Comparison of ENCODE assay signal across 15 cellular contexts in the genomic region with DNA sequence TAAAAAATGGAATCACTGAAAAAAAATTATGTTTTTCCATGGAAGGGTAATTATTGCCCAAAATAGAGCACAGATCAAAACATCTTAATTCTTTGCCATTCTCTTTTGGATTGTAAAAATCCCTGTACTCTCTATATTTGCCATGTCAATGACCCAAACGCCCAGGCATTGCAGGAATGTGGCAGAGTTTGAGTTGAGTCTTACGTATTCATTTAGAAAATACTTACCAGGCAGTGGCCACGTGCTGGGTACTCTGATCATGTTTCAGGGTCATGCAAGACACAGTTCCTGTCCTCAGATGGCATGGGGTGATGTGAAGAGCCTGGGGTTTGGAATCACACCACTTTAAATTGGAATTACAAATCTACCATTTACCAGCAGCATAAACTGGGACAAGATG.
DNase-seq lines count a peak whose midpoint lies in the region; ATAC-seq and TF ChIP-seq lines count a peak whose summit lies in the region.
"Had no signal": no experiment of that assay in that cellular context is flagged by ENCODE, and none has a peak within 500 bp of the region (broad histone marks: within the 10 kb centered on the region; RNA-seq: fewer than 3 reads in every experiment).

No MANE protein-coding gene starts in this region.

- WGBS in endodermal cell (ENCODE audit: insufficient coverage in 1 of 2, insufficient read length in 1 of 2), 2 experiments, result 0 to 40% methylated on average over 1 to 3 of the region's 3 CpGs

- H3K4me3 Mint-ChIP-seq in Calu3 (ENCODE audit: low read depth, unreplicated experiment), result no peak overlapping the region
- H3K4me3 Mint-ChIP-seq in endodermal cell, result no peak overlapping the region
- H3K4me3 Mint-ChIP-seq: CD4-positive, alpha-beta T cell had no signal

- TF ChIP-seq CTCF in Calu3 (IDR thresholded peaks at IDR 0.05; ENCODE audit: unreplicated experiment) (no peak), endodermal cell (conservative IDR thresholded peaks at IDR 0.05) (no peak)

- no peaks in the 10 kb centered on the region for H3K27me3 ChIP-seq in MG63
- no peaks in the 10 kb centered on the region for H3K27me3 ChIP-seq in endodermal cell (ENCODE audit: control insufficient read depth, insufficient read depth, low read length, poor library complexity, severe bottlenecking)
- H3K27me3 ChIP-seq: upper lobe of left lung had no signal

- H3K27ac ChIP-seq in endodermal cell (ENCODE audit: low read depth, low read length), result peak overlapping the region; percentile 63
- H3K27ac ChIP-seq: pancreas, upper lobe of left lung had no signal

- H3K4me1 ChIP-seq in endodermal cell (ENCODE audit: control insufficient read depth, insufficient read depth, low read length), result peaks cover 32% of the 10 kb centered on the region
- H3K4me1 ChIP-seq: pancreas, upper lobe of left lung had no signal

- peaks cover 82% of the 10 kb centered on the region for H3K27me3 Mint-ChIP-seq in Calu3 (ENCODE audit: unreplicated experiment)
- peaks cover 5% of the 10 kb centered on the region for H3K27me3 Mint-ChIP-seq in endodermal cell (ENCODE audit: insufficient read depth)

- intact Hi-C loops in Calu3 (cut with micrococcal nuclease; ENCODE audit: unreplicated experiment), result no loop called here

- H3K36me3 ChIP-seq in MG63 (no peaks in the 10 kb centered on the region), endodermal cell (ENCODE audit: control insufficient read depth, insufficient read depth, low read length) (no peaks in the 10 kb centered on the region)
- H3K36me3 ChIP-seq: pancreas, upper lobe of left lung had no signal

- no peaks in the 10 kb centered on the region for H3K36me3 Mint-ChIP-seq in Calu3 (ENCODE audit: insufficient read depth, unreplicated experiment)
- H3K36me3 Mint-ChIP-seq in endodermal cell (ENCODE audit: low read depth), result no peaks in the 10 kb centered on the region

- no TSS peak for BruUV-seq in Calu3 (replicated peaks; lab: Mats Ljungman, UMichigan)

- no peaks in the 10 kb centered on the region for H3K9me3 Mint-ChIP-seq in Calu3 (ENCODE audit: low read depth, unreplicated experiment)
- H3K9me3 Mint-ChIP-seq in endodermal cell, result peaks cover 4% of the 10 kb centered on the region

- H3K27ac Mint-ChIP-seq in Calu3 (ENCODE audit: unreplicated experiment) (no peak overlapping the region), endodermal cell (peak overlapping the region; percentile 80)
- H3K27ac Mint-ChIP-seq: CD4-positive, alpha-beta T cell had no signal

- no peak for ATAC-seq in HG02759 (IDR thresholded peaks at IDR 0.05; ENCODE audit: unreplicated experiment)
- no peak for ATAC-seq in HG03175 (IDR thresholded peaks at IDR 0.05; ENCODE audit: unreplicated experiment)
- no peak for ATAC-seq in GM19463 (IDR thresholded peaks at IDR 0.05; ENCODE audit: unreplicated experiment)

- H3K9me3 ChIP-seq in MG63, result no peaks in the 10 kb centered on the region
- peaks cover 16% of the 10 kb centered on the region for H3K9me3 ChIP-seq in endodermal cell (ENCODE audit: control insufficient read depth, low read length)
- H3K9me3 ChIP-seq: pancreas, upper lobe of left lung had no signal

- CTCF ChIA-PET in Calu3 (lab: Charles Lee), result no interaction called here

- peak; percentile 32 for DNase-seq in Calu3
- DNase-seq in MG63, result peak; percentile 57
- peak; percentile 82 for DNase-seq in endodermal cell
- DNase-seq in myocyte (ENCODE audit: low read depth), result peak; percentile 68
- DNase-seq in NCI-H2227 (lab: John Stamatoyannopoulos, UW; ENCODE audit: unreplicated experiment), result no peak
- DNase-seq: activated naive CD4-positive, alpha-beta T cell treated with Interleukin-2 at 50 U/mL for 16 hours; CD4-positive, alpha-beta T cell; effector CD8-positive, alpha-beta T cell; kidney; pancreas; Right ventricle myocardium superior had no signal

- peak overlapping the region; percentile 2 for H3K9ac ChIP-seq in endodermal cell (ENCODE audit: extremely low read depth, low read length, poor library complexity, severe bottlenecking)

- H3K4me3 ChIP-seq in MG63 (no peak overlapping the region), endodermal cell (ENCODE audit: low read length) (no peak overlapping the region)
- H3K4me3 ChIP-seq: pancreas, upper lobe of left lung had no signal

- H3K4me1 Mint-ChIP-seq in Calu3 (ENCODE audit: low read depth, unreplicated experiment) (peaks cover 8% of the 10 kb centered on the region), endodermal cell (peaks cover 60% of the 10 kb centered on the region)
